19 cellular contexts compared by ENCODE assay signal in the genomic region with DNA sequence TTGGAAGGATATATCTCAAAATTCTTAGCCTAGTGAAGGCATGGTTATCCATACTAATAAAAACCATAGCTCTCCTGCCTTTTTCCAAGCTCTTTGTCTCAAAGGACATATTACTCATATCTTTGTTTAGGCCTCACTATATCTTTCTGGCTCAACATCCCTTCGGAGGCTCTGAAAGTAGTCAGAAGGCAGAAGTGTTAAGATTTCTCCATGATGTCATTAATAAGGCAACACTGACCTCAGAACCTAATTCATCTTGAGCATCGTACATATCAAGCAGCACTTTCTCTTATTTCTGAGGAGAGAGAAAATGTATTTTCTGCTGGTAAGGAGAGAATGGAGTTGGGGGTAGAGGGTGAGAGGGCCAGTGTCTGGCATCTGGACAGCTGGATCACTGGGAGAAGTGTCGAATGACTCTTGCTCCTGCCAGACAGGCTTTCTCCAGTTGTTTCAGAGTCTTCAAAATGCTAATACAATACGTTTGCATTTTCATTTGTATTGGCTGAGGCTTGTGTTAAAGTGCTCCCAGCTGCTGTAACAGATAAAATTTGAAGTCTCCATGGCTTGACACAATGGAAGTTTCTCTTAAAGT.
"Had no signal": no experiment of that assay in that cellular context is flagged by ENCODE, and none has a peak within 500 bp of the region (broad histone marks: within the 10 kb centered on the region; RNA-seq: fewer than 3 reads in every experiment).

No MANE protein-coding gene starts in this region.

- DNase-seq: activated CD4-positive, alpha-beta T cell treated with anti-CD3 and anti-CD28 coated beads for 4 hours; activated CD8-positive, alpha-beta T cell treated with anti-CD3 and anti-CD28 coated beads, Interleukin-2, amount 10 ng/mL, durations not matched to agents 7 days and 5 days; activated naive CD4-positive, alpha-beta T cell; activated naive CD8-positive, alpha-beta T cell treated with anti-CD3 and anti-CD28 coated beads, Interleukin-2, amount 10 ng/mL, durations not matched to agents 7 days and 5 days; aorta; heart right ventricle; left colon; mucosa of descending colon; natural killer cell; small intestine; stomach; T-helper 2 cell; upper lobe of right lung had no signal

- H3K36me3 Mint-ChIP-seq: activated naive CD8-positive, alpha-beta T cell treated with anti-CD3 and anti-CD28 coated beads, Interleukin-2, amount 10 ng/mL, durations not matched to agents 7 days and 5 days; natural killer cell had no signal

- H3K9me3 ChIP-seq: gastroesophageal sphincter, heart right ventricle, mucosa of descending colon, SJSA1, stomach, thoracic aorta, upper lobe of right lung had no signal

- H3K9me3 Mint-ChIP-seq: activated naive CD8-positive, alpha-beta T cell treated with anti-CD3 and anti-CD28 coated beads, Interleukin-2, amount 10 ng/mL, durations not matched to agents 7 days and 5 days had no signal

- H3K27ac ChIP-seq: gastroesophageal sphincter, heart right ventricle, SJSA1, stomach, thoracic aorta, upper lobe of right lung had no signal

- H3K4me3 Mint-ChIP-seq: activated CD8-positive, alpha-beta T cell treated with anti-CD3 and anti-CD28 coated beads, Interleukin-2, amount 10 ng/mL, durations not matched to agents 7 days and 5 days; activated naive CD8-positive, alpha-beta T cell treated with anti-CD3 and anti-CD28 coated beads, Interleukin-2, amount 10 ng/mL, durations not matched to agents 7 days and 5 days; natural killer cell had no signal

- ATAC-seq: activated CD8-positive, alpha-beta T cell treated with anti-CD3 and anti-CD28 coated beads, Interleukin-2, amount 10 ng/mL, durations not matched to agents 7 days and 5 days; gastroesophageal sphincter; left colon; mucosa of descending colon; natural killer cell; upper lobe of right lung had no signal

- H3K4me1 ChIP-seq: gastroesophageal sphincter, SJSA1, stomach, upper lobe of right lung had no signal

- FAIRE-seq: bronchial epithelial cell, endometrium, islet of Langerhans, small intestine had no signal

- H3K27ac Mint-ChIP-seq: activated CD8-positive, alpha-beta T cell treated with anti-CD3 and anti-CD28 coated beads, Interleukin-2, amount 10 ng/mL, durations not matched to agents 7 days and 5 days; activated naive CD8-positive, alpha-beta T cell treated with anti-CD3 and anti-CD28 coated beads, Interleukin-2, amount 10 ng/mL, durations not matched to agents 7 days and 5 days; natural killer cell had no signal

- H3K27me3 Mint-ChIP-seq: activated naive CD8-positive, alpha-beta T cell treated with anti-CD3 and anti-CD28 coated beads, Interleukin-2, amount 10 ng/mL, durations not matched to agents 7 days and 5 days had no signal

- H3K36me3 ChIP-seq: gastroesophageal sphincter, heart right ventricle, SJSA1, stomach, thoracic aorta, upper lobe of right lung had no signal

- H3K4me3 ChIP-seq: gastroesophageal sphincter, heart right ventricle, mucosa of descending colon, SJSA1, stomach, thoracic aorta, upper lobe of right lung had no signal

- H3K27me3 ChIP-seq: gastroesophageal sphincter, heart right ventricle, SJSA1, stomach, upper lobe of right lung had no signal

- H3K4me1 Mint-ChIP-seq: activated naive CD8-positive, alpha-beta T cell treated with anti-CD3 and anti-CD28 coated beads, Interleukin-2, amount 10 ng/mL, durations not matched to agents 7 days and 5 days; natural killer cell had no signal
